In the genomic region with DNA sequence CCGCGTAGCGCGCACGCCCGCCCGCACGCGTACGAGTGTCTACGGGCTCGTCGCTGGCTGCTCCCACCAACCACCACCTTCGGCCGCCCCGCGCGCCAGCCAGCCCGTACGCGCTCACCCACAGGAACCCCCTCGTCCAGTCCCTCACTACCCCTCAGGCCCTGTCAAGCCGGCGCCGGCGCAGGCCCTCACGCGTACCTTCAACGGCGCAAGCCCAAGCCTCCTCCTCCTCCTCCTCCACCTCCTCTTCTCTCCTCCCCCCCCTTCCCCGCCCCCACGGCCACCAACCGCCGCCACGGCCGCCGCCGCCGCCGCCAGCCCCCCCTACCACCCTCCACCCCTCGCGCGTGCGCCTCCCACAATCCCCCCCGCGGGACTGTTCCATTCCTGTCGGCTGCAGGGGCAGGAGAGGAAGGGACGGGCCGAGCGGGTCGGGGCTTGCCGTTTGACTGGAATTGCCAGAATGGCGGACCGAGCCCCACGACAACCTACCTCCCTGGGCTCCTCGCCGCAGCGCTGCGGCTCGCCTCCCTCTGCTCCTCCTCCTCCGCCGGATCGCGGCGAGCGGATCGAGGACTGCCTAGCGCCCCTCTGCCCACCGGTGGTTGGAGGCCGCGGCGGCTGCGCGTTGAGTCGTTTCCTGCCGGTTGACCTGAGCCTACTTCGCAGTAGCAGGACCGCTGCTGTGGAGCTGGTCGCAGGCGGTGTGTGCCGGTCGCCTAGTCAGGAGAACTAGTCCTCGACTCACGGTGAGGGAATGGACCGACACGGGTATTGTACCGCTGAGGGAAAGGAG, we compare ENCODE assay signal across 8 cellular contexts. TPM values are rescaled to one million over a fixed set of nuclear protein-coding genes. Genes with fewer than 3 reads are reported as not detected.
DNase-seq lines count a peak whose midpoint lies in the region; ATAC-seq and TF ChIP-seq lines count a peak whose summit lies in the region.

Gene ASH1L (minus strand): TSS at position 223 of the 796 bp plus-strand sequence. CDS start 41,284 bp downstream, outside the sequence.

- peaks cover 19% of the 10 kb centered on the region for H3K36me3 ChIP-seq in BE2C

- no peaks in the 10 kb centered on the region for H3K9me3 ChIP-seq in BE2C

- ATAC-seq in GM19328 (IDR thresholded peaks at IDR 0.05; ENCODE audit: unreplicated experiment) (peak; percentile 64), HG03469 (IDR thresholded peaks at IDR 0.05; ENCODE audit: unreplicated experiment) (peak; percentile 47)

- peaks cover 43% of the 10 kb centered on the region for H3K4me1 Mint-ChIP-seq in activated CD4-positive, alpha-beta T cell treated with anti-CD3 and anti-CD28 coated beads, Interleukin-2, amount 10 ng/mL, durations not matched to agents 7 days and 5 days

- H3K4me3 Mint-ChIP-seq in activated CD4-positive, alpha-beta T cell treated with anti-CD3 and anti-CD28 coated beads, Interleukin-2, amount 10 ng/mL, durations not matched to agents 7 days and 5 days = peak within 1 kb of the TSS; percentile 99

- peaks cover 18% of the 10 kb centered on the region for H3K36me3 Mint-ChIP-seq in activated CD4-positive, alpha-beta T cell treated with anti-CD3 and anti-CD28 coated beads, Interleukin-2, amount 10 ng/mL, durations not matched to agents 7 days and 5 days (ENCODE audit: low read depth)

- no peaks in the 10 kb centered on the region for H3K9me3 Mint-ChIP-seq in activated CD4-positive, alpha-beta T cell treated with anti-CD3 and anti-CD28 coated beads, Interleukin-2, amount 10 ng/mL, durations not matched to agents 7 days and 5 days

- H3K27ac ChIP-seq in coronary artery = peak within 1 kb of the TSS; percentile 95 to 98

- DNase-seq in BE2C = peak; percentile 96
- peak; percentile 98 for DNase-seq in NCI-H69 (lab: John Stamatoyannopoulos, UW)
- DNase-seq in activated CD4-positive, alpha-beta T cell treated with anti-CD3 and anti-CD28 coated beads, Interleukin-2, amount 10 ng/mL, durations not matched to agents 7 days and 5 days = peak; percentile 92
- peak; percentile 95 for DNase-seq in coronary artery (ENCODE audit: low spot score)
- peak; percentile 98 for DNase-seq in left kidney (ENCODE audit: low read depth, low spot score)
- DNase-seq in stimulated activated CD4-positive, alpha-beta T cell treated with anti-CD3 and anti-CD28 coated beads, Interleukin-1b, Interleukin-23, amount 100 ng/mL, for 48 hours = peak; percentile 91

- CTCF ChIA-PET in activated CD4-positive, alpha-beta T cell treated with anti-CD3 and anti-CD28 coated beads, Interleukin-2, amount 10 ng/mL, durations not matched to agents 7 days and 5 days (lab: Charles Lee) = interaction anchor here (0.6 kb wide), 1 partner anchor 26 kb away, joined by 3 read pairs; no protein-coding TSS in a partner anchor

- H3K27ac Mint-ChIP-seq in activated CD4-positive, alpha-beta T cell treated with anti-CD3 and anti-CD28 coated beads, Interleukin-2, amount 10 ng/mL, durations not matched to agents 7 days and 5 days = peak within 1 kb of the TSS; percentile 99

- no peaks in the 10 kb centered on the region; the same call in 1 of the 2 replicates for H3K4me1 ChIP-seq in BE2C

- no peaks in the 10 kb centered on the region for H3K27me3 Mint-ChIP-seq in activated CD4-positive, alpha-beta T cell treated with anti-CD3 and anti-CD28 coated beads, Interleukin-2, amount 10 ng/mL, durations not matched to agents 7 days and 5 days

- TF ChIP-seq CTCF in BE2C (IDR thresholded peaks at IDR 0.05; ENCODE audit: low read depth, low read length) = 0 out of 2 replicates have a peak, but pooled peaks have one; percentile 1
- no peak for TF ChIP-seq CTCF in coronary artery (IDR thresholded peaks at IDR 0.05)

- no peaks in the 10 kb centered on the region for H3K27me3 ChIP-seq in BE2C

- POLR2A ChIA-PET in activated CD4-positive, alpha-beta T cell treated with anti-CD3 and anti-CD28 coated beads, Interleukin-2, amount 10 ng/mL, durations not matched to agents 7 days and 5 days (lab: Charles Lee) = interaction anchor here (0.7 kb wide), 1 partner anchor 719 kb away, joined by 3 read pairs; no protein-coding TSS in a partner anchor

- H3K4me3 ChIP-seq in BE2C (ENCODE audit: low read depth, low read length) = peak within 1 kb of the TSS; percentile 72
- H3K4me3 ChIP-seq in coronary artery = peak within 1 kb of the TSS; percentile 83

RNA-seq across cellular contexts. Expression of gene ASH1L, which starts in this region (rescaled TPM):
- polyA plus RNA-seq in BE2C (2012; ENCODE audit: insufficient read depth, insufficient read length, low read depth) = 53.1 TPM
- total RNA-seq in activated CD4-positive, alpha-beta T cell treated with anti-CD3 and anti-CD28 coated beads, Interleukin-2, amount 10 ng/mL, durations not matched to agents 7 days and 5 days = 10 to 100 TPM; 42.9 to 44.1 TPM

Comparison
In these comparisons a context has a peak if more than half of its experiments do, and no peak if none do; other contexts are left out.
1. Peak in every context shown above with its lines: DNase-seq, ATAC-seq, H3K4me3 ChIP-seq and H3K27ac ChIP-seq.